In genomic region chr6:901696-902455, GRCh38 we compare ENCODE assay signal across 15 cellular contexts.
A peak's percentile ranks its signal among the peaks of the same experiment; 100 is the strongest.
DNase-seq lines count a peak whose midpoint lies in the region; ATAC-seq and TF ChIP-seq lines count a peak whose summit lies in the region.
"Had no signal": no experiment of that assay in that cellular context is flagged by ENCODE, and none has a peak within 500 bp of the region (broad histone marks: within the 10 kb centered on the region; RNA-seq: fewer than 3 reads in every experiment).

No MANE protein-coding gene starts in this region.

- H3K36me3 ChIP-seq in mucosa of stomach (ENCODE audit: control insufficient read depth, insufficient read depth, low read length), result no peaks in the 10 kb centered on the region

- peaks cover 6% of the 10 kb centered on the region for H3K9me3 Mint-ChIP-seq in Calu3 (ENCODE audit: low read depth, unreplicated experiment)

- peaks cover 5% of the 10 kb centered on the region for H3K4me1 Mint-ChIP-seq in Calu3 (ENCODE audit: low read depth, unreplicated experiment)

- H3K27ac Mint-ChIP-seq in Calu3 (ENCODE audit: unreplicated experiment), result no peak overlapping the region
- H3K27ac Mint-ChIP-seq: CD14-positive monocyte had no signal

- H3K9ac ChIP-seq in mucosa of stomach (ENCODE audit: low read length), result no peak overlapping the region

- BruUV-seq in Calu3 (replicated peaks; lab: Mats Ljungman, UMichigan), result no TSS peak

- TF ChIP-seq CTCF in LNCaP clone FGC (IDR thresholded peaks at IDR 0.05; ENCODE audit: control insufficient read depth, extremely low read depth, insufficient read depth) (no peak), Calu3 (IDR thresholded peaks at IDR 0.05; ENCODE audit: unreplicated experiment) (no peak)

- H3K27me3 Mint-ChIP-seq in Calu3 (ENCODE audit: unreplicated experiment), result no peaks in the 10 kb centered on the region

- H3K27me3 ChIP-seq in mucosa of stomach (ENCODE audit: control insufficient read depth, insufficient read depth, low read length), result no peaks in the 10 kb centered on the region

- no peaks in the 10 kb centered on the region for H3K9me3 ChIP-seq in mucosa of stomach (ENCODE audit: control insufficient read depth, low read length)

- DNase-seq in AG08396 (ENCODE audit: low spot score), result peak; percentile 26
- peak; percentile 60 for DNase-seq in LNCaP clone FGC (ENCODE audit: low read depth)
- peak; percentile 29 for DNase-seq in fibroblast of gingiva (ENCODE audit: low read depth)
- DNase-seq in NCI-H526 (lab: John Stamatoyannopoulos, UW), result no peak
- no peak for DNase-seq in Calu3
- DNase-seq: EL, NCI-H1048, NCI-H1694, NCI-H226, NCI-H524 treated with DMSO at 0.1 percent for 48 hours, SHP77 treated with DMSO at 0.1 percent for 48 hours had no signal

- H3K4me3 Mint-ChIP-seq in Calu3 (ENCODE audit: low read depth, unreplicated experiment), result no peak overlapping the region
- H3K4me3 Mint-ChIP-seq: CD14-positive monocyte had no signal

- no peak for ATAC-seq in HG03457 (IDR thresholded peaks at IDR 0.05; ENCODE audit: unreplicated experiment)
- no peak for ATAC-seq in HG02763 (IDR thresholded peaks at IDR 0.05; ENCODE audit: unreplicated experiment)

- H3K4me3 ChIP-seq in LNCaP clone FGC (ENCODE audit: low read depth, low read length), result no peak overlapping the region
- H3K4me3 ChIP-seq in mucosa of stomach (ENCODE audit: low read length), result peak overlapping the region; percentile 4

- intact Hi-C loops in Calu3 (cut with micrococcal nuclease; ENCODE audit: unreplicated experiment), result loop anchor here (5.0 kb wide), 1 partner anchor 105 kb away; no protein-coding TSS in a partner anchor

- CTCF ChIA-PET in Calu3 (lab: Charles Lee), result no interaction called here

- peaks cover 15% of the 10 kb centered on the region for H3K4me1 ChIP-seq in mucosa of stomach (ENCODE audit: control insufficient read depth, insufficient read depth, low read length)

- no peaks in the 10 kb centered on the region for H3K36me3 Mint-ChIP-seq in Calu3 (ENCODE audit: insufficient read depth, unreplicated experiment)
- H3K36me3 Mint-ChIP-seq: CD14-positive monocyte had no signal

Comparison
In these comparisons a context has a peak if more than half of its experiments do, and no peak if none do; other contexts are left out.
1. DNase-seq: peak in AG08396 (single experiment), LNCaP clone FGC (single experiment) and fibroblast of gingiva (single experiment); none in NCI-H526 (0 of 2) and Calu3 (single experiment).